In the genomic region with DNA sequence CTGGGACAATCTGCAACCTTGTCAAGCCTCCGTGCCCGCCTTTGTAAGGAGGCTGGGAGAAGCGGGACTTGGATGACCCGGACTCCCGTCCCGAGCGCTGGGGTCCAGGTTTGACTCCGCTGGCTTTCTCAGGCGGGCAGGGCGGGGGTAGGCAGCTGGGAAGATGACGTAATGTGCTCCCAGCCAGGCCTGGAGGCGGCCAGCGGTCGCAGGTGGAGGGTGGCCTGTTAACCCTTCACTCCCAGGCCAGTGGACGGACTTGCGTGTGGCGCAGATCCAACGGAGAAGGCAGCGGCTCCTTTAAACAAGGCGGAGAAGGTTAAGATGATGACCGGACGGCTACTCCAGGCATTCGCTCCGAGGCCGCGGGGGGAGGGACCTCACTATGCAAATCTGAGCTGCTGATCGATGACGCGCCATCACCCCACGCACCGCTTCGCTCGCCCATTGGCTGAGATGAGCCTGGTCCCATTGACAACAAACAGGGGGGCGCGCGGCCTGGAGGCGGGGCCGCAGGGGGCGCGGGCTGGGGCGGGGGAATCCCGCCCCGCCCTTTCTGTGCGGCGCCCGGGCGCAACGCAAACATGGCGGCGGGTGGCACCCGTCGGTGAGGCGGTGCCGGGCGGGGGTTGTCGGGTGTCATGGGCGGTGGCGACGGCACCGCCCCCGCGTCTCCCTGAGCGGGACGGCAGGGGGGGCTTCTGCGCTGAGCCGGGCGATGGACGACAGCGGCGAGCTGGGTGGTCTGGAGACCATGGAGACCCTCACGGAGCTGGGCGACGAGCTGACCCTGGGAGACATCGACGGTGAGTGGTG, we compare ENCODE assay signal across 8 cellular contexts. TPM values are rescaled to one million over a fixed set of nuclear protein-coding genes. Genes with fewer than 3 reads are reported as not detected.
DNase-seq lines count a peak whose midpoint lies in the region; ATAC-seq and TF ChIP-seq lines count a peak whose summit lies in the region.

Gene SREBF2, plus strand, starts transcription at position 553 of the 816 bp plus-strand sequence. Its CDS starts 166 bp downstream, at position 719.

- H3K4me3 Mint-ChIP-seq in activated T-cell treated with anti-CD3 and anti-CD28 coated beads, Interleukin-2, amount 50 U/mL, for 4 hours = peak within 1 kb of the TSS; percentile 97

- peak within 1 kb of the TSS; percentile 96 for H3K27ac ChIP-seq in Panc1 (ENCODE audit: low read length)
- H3K27ac ChIP-seq in esophagus (ENCODE audit: low read depth in 2 of 2, low read length in 1 of 2) = peak within 1 kb of the TSS; percentile 94 to 99

- H3K9me3 ChIP-seq in Panc1 (ENCODE audit: control insufficient read depth, insufficient read depth, low read depth, low read length) = no peaks in the 10 kb centered on the region
- no peaks in the 10 kb centered on the region for H3K9me3 ChIP-seq in esophagus (ENCODE audit: control insufficient read depth in 2 of 2, insufficient read depth in 1 of 2, low read depth in 1 of 2, low read length in 1 of 2)
- no peaks in the 10 kb centered on the region for H3K9me3 ChIP-seq in mucosa of stomach (ENCODE audit: control insufficient read depth, low read length)

- 0 to 1% methylated on average over 67 to 75 of the region's 75 CpGs for WGBS in esophagus, 2 donors

- ATAC-seq in GM21723 (IDR thresholded peaks at IDR 0.05; ENCODE audit: unreplicated experiment) = peak; percentile 83
- ATAC-seq in Panc1 = peak; percentile 97
- peak; percentile 90 to 92 for ATAC-seq in activated T-cell treated with anti-CD3 and anti-CD28 coated beads, Interleukin-2, amount 50 U/mL, for 4 hours

- H3K27me3 Mint-ChIP-seq in activated T-cell treated with anti-CD3 and anti-CD28 coated beads, Interleukin-2, amount 50 U/mL, for 4 hours (ENCODE audit: low read depth) = no peaks in the 10 kb centered on the region

- peak within 1 kb of the TSS; percentile 85 for H3K9ac ChIP-seq in mucosa of stomach (ENCODE audit: low read length)

- H3K36me3 Mint-ChIP-seq in activated T-cell treated with anti-CD3 and anti-CD28 coated beads, Interleukin-2, amount 50 U/mL, for 4 hours (ENCODE audit: insufficient read depth) = peaks cover 23% of the 10 kb centered on the region

- H3K4me3 ChIP-seq in Panc1 (ENCODE audit: low read depth in 2 of 2, low read length in 2 of 2) (peak within 1 kb of the TSS; percentile 68 to 75), esophagus (ENCODE audit: low read depth in 1 of 2, low read length in 2 of 2) (peak within 1 kb of the TSS; percentile 74 to 87), mucosa of stomach (ENCODE audit: low read length) (peak within 1 kb of the TSS; percentile 51)

- in situ Hi-C loops in Panc1 (cut with HindIII; ENCODE audit: low pct_unique_long_range_greater_than_20kb, low sequenced_read_pairs) = no loop called here

- H3K4me1 ChIP-seq in Panc1 (ENCODE audit: control insufficient read depth, insufficient read depth, low read length) (peaks cover 17% of the 10 kb centered on the region), esophagus (ENCODE audit: control insufficient read depth in 2 of 2, insufficient read depth in 2 of 2, low read length in 1 of 2) (peaks cover 0 to 2% of the 10 kb centered on the region in 2 donors), mucosa of stomach (ENCODE audit: control insufficient read depth, insufficient read depth, low read length) (peaks cover 35% of the 10 kb centered on the region)

- H3K4me1 Mint-ChIP-seq in activated T-cell treated with anti-CD3 and anti-CD28 coated beads, Interleukin-2, amount 50 U/mL, for 4 hours (ENCODE audit: low read depth) = peaks cover 48% of the 10 kb centered on the region

- intact Hi-C loops in Panc1 (cut with micrococcal nuclease; ENCODE audit: unreplicated experiment) = no loop called here

- DNase-seq in DMS79 (lab: John Stamatoyannopoulos, UW) (peak; percentile 92), KG1 (lab: John Stamatoyannopoulos, UW) (peak; percentile 98), Panc1 (ENCODE audit: low read depth, low spot score) (peak; percentile 95)
- DNase-seq in activated T-cell treated with anti-CD3 and anti-CD28 coated beads, Interleukin-2, amount 50 U/mL, for 4 hours = peak; percentile 99
- DNase-seq in stimulated activated CD8-positive, alpha-beta memory T cell treated with anti-CD3 and anti-CD28 coated beads, Interleukin-7, amount 100 ng/mL, for 1 hour (ENCODE audit: low read depth in 2 of 2) = peak; percentile 93 to 96

- H3K9me3 Mint-ChIP-seq in activated T-cell treated with anti-CD3 and anti-CD28 coated beads, Interleukin-2, amount 50 U/mL, for 4 hours = no peaks in the 10 kb centered on the region

- TF ChIP-seq CTCF in Panc1 (IDR thresholded peaks at IDR 0.05) = no peak

- POLR2A ChIA-PET in Panc1 (lab: Charles Lee) = interaction anchor here (0.7 kb wide), 1 partner anchor 96 kb away, joined by 8 read pairs; no protein-coding TSS in a partner anchor

- CTCF ChIA-PET in Panc1 (lab: Charles Lee) = interaction anchor here (0.5 to 1.0 kb wide), 3 partner anchors 9 to 148 kb away, joined by 3 to 8 read pairs (median 4); no protein-coding TSS in a partner anchor

- H3K36me3 ChIP-seq in Panc1 (ENCODE audit: control insufficient read depth, insufficient read depth, low read length) (peaks cover 4% of the 10 kb centered on the region; the same call in 1 of the 2 replicates), esophagus (ENCODE audit: control insufficient read depth in 2 of 2, insufficient read depth in 2 of 2, low read length in 1 of 2) (peaks cover 0 to 2% of the 10 kb centered on the region in 2 donors), mucosa of stomach (ENCODE audit: control insufficient read depth, insufficient read depth, low read length) (no peaks in the 10 kb centered on the region)

- H3K27me3 ChIP-seq in Panc1 (ENCODE audit: control insufficient read depth, insufficient read depth, low read length) (no peaks in the 10 kb centered on the region), esophagus (ENCODE audit: control insufficient read depth in 1 of 2, insufficient read depth in 2 of 2, low read length in 2 of 2) (no peaks in the 10 kb centered on the region), mucosa of stomach (ENCODE audit: control insufficient read depth, insufficient read depth, low read length) (no peaks in the 10 kb centered on the region)

- no TSS peak for BruUV-seq in Panc1 (replicated peaks; lab: Mats Ljungman, UMichigan)

RNA-seq across cellular contexts. Expression of gene SREBF2, which starts in this region (rescaled TPM):
- total RNA-seq in Panc1 (2021; ENCODE audit: unreplicated experiment) = 73.0 TPM
- polyA plus RNA-seq in Panc1 (2012; ENCODE audit: insufficient read length) = 96.1 TPM
- 100 to 1,000 TPM; 123 to 178 (median 155) TPM for total RNA-seq in activated T-cell treated with anti-CD3 and anti-CD28 coated beads, Interleukin-2, amount 50 U/mL, for 4 hours
- 10 to 100 TPM; 66.4 to 76.4 TPM for polyA plus RNA-seq in esophagus

Comparison
In these comparisons a context has a peak if more than half of its experiments do, and no peak if none do; other contexts are left out.
1. Peak in every context shown above with its lines: DNase-seq, ATAC-seq, H3K4me3 ChIP-seq and H3K27ac ChIP-seq.